In genomic region chr4:109184421-109184956, GRCh38 we compare ENCODE assay signal across 19 cellular contexts.
DNase-seq lines count a peak whose midpoint lies in the region; ATAC-seq lines count a peak whose summit lies in the region.
"Had no signal": no experiment of that assay in that cellular context is flagged by ENCODE, and none has a peak within 500 bp of the region (broad histone marks: within the 10 kb centered on the region; RNA-seq: fewer than 3 reads in every experiment).

No MANE protein-coding gene starts in this region.

- H3K4me1 ChIP-seq in aorta (ENCODE audit: control insufficient read depth in 1 of 2, insufficient read depth in 2 of 2, low read length in 2 of 2): no peaks in the 10 kb centered on the region
- H3K4me1 ChIP-seq: SJSA1 had no signal

- no peak overlapping the region for H3K4me3 ChIP-seq in aorta (ENCODE audit: low read length in 2 of 2)
- H3K4me3 ChIP-seq: SJSA1 had no signal

- CTCF ChIA-PET in activated CD8-positive, alpha-beta memory T cell treated with anti-CD3 and anti-CD28 coated beads, Interleukin-2, amount 10 ng/mL, durations not matched to agents 7 days and 5 days (lab: Charles Lee): no interaction called here

- no peak overlapping the region for H3K4me3 Mint-ChIP-seq in activated CD8-positive, alpha-beta memory T cell treated with anti-CD3 and anti-CD28 coated beads, Interleukin-2, amount 10 ng/mL, durations not matched to agents 7 days and 5 days
- H3K4me3 Mint-ChIP-seq: activated T-helper 1 cell treated with anti-CD3 and anti-CD28 coated beads, Interleukin-12 subunit alpha, Interleukin-12 subunit beta, Interleukin-2, Interleukin-4 antibody, amounts not matched to agents 30 ng/mL and 10 ng/mL and 1 ng/mL, durations not matched to agents 14 hours and 24 hours and 36 hours; CD8-positive, alpha-beta memory T cell had no signal

- WGBS in aorta, 2 donors: 18 to 28% methylated on average over 6 of the region's 6 CpGs

- H3K9me3 Mint-ChIP-seq in activated CD8-positive, alpha-beta memory T cell treated with anti-CD3 and anti-CD28 coated beads, Interleukin-2, amount 10 ng/mL, durations not matched to agents 7 days and 5 days (ENCODE audit: low read depth): no peaks in the 10 kb centered on the region
- H3K9me3 Mint-ChIP-seq: activated T-helper 1 cell treated with anti-CD3 and anti-CD28 coated beads, Interleukin-12 subunit alpha, Interleukin-12 subunit beta, Interleukin-2, Interleukin-4 antibody, amounts not matched to agents 30 ng/mL and 10 ng/mL and 1 ng/mL, durations not matched to agents 14 hours and 24 hours and 36 hours had no signal

- H3K36me3 Mint-ChIP-seq in activated CD8-positive, alpha-beta memory T cell treated with anti-CD3 and anti-CD28 coated beads, Interleukin-2, amount 10 ng/mL, durations not matched to agents 7 days and 5 days: no peaks in the 10 kb centered on the region
- H3K36me3 Mint-ChIP-seq: CD8-positive, alpha-beta memory T cell had no signal

- intact Hi-C loops in Right ventricle myocardium inferior (cut with DNase I) (loop anchor here (10.0 kb wide), 1 partner anchor 120 kb away; the partner anchor contains the start of gene COL25A1), cardiac septum (cut with DNase I) (no loop called here), aorta (cut with DNase I) (no loop called here)

- no peak overlapping the region for H3K27ac ChIP-seq in aorta (ENCODE audit: low read depth in 1 of 2, low read length in 2 of 2)
- H3K27ac ChIP-seq: SJSA1 had no signal

- DNase-seq in Right ventricle myocardium inferior (ENCODE audit: missing footprints): peak; percentile 64
- no peak for DNase-seq in cardiac septum (ENCODE audit: low spot score)
- peak; percentile 75 for DNase-seq in glomerular endothelial cell (ENCODE audit: extremely low read depth, low read depth, low spot score)
- DNase-seq in myocyte (ENCODE audit: low read depth): peak; percentile 15
- DNase-seq in aorta: no peak
- no peak for DNase-seq in C1 segment of cervical spinal cord (lab: John Stamatoyannopoulos, UW)
- no peak for DNase-seq in HK-2 (ENCODE audit: unreplicated experiment)
- DNase-seq in activated CD8-positive, alpha-beta memory T cell treated with anti-CD3 and anti-CD28 coated beads, Interleukin-2, amount 10 ng/mL, durations not matched to agents 7 days and 5 days: no peak
- DNase-seq: 8988T; activated CD4-positive, alpha-beta T cell treated with anti-CD3 and anti-CD28 coated beads, Interleukin-2, amount 50 U/mL, for 48 hours; anterior cingulate cortex; CD8-positive, alpha-beta memory T cell; NCI-H1048; NCI-H2171; NK-92 treated with Interleukin-12 subunit alpha and Interleukin-12 subunit beta, amount 100 ng/mL, for 24 hours; stimulated activated CD4-positive, alpha-beta T cell treated with anti-CD3 and anti-CD28 coated beads, Interleukin-2, amount 100 ng/mL, for 24 hours had no signal

- ATAC-seq in Right ventricle myocardium inferior (peak; percentile 95), aorta (ENCODE audit: low FRiP score) (peak; percentile 66)
- ATAC-seq in activated CD8-positive, alpha-beta memory T cell treated with anti-CD3 and anti-CD28 coated beads, Interleukin-2, amount 10 ng/mL, durations not matched to agents 7 days and 5 days: no peak

- H3K27ac Mint-ChIP-seq in activated CD8-positive, alpha-beta memory T cell treated with anti-CD3 and anti-CD28 coated beads, Interleukin-2, amount 10 ng/mL, durations not matched to agents 7 days and 5 days: no peak overlapping the region
- H3K27ac Mint-ChIP-seq: activated T-helper 1 cell treated with anti-CD3 and anti-CD28 coated beads, Interleukin-12 subunit alpha, Interleukin-12 subunit beta, Interleukin-2, Interleukin-4 antibody, amounts not matched to agents 30 ng/mL and 10 ng/mL and 1 ng/mL, durations not matched to agents 14 hours and 24 hours and 36 hours; CD8-positive, alpha-beta memory T cell; progenitor cell of endocrine pancreas had no signal

- no peaks in the 10 kb centered on the region for H3K36me3 ChIP-seq in aorta (ENCODE audit: control insufficient read depth in 1 of 2, insufficient read depth in 2 of 2, low read length in 1 of 2)
- H3K36me3 ChIP-seq: SJSA1 had no signal

- H3K9me3 ChIP-seq in aorta (ENCODE audit: control insufficient read depth, low read length): no peaks in the 10 kb centered on the region
- H3K9me3 ChIP-seq: SJSA1 had no signal

- H3K27me3 Mint-ChIP-seq in activated CD8-positive, alpha-beta memory T cell treated with anti-CD3 and anti-CD28 coated beads, Interleukin-2, amount 10 ng/mL, durations not matched to agents 7 days and 5 days: peaks cover 25% of the 10 kb centered on the region
- H3K27me3 Mint-ChIP-seq: progenitor cell of endocrine pancreas had no signal

- no peaks in the 10 kb centered on the region for H3K27me3 ChIP-seq in aorta (ENCODE audit: control insufficient read depth in 1 of 2, insufficient read depth in 2 of 2, low read length in 1 of 2)

- no peaks in the 10 kb centered on the region for H3K4me1 Mint-ChIP-seq in activated CD8-positive, alpha-beta memory T cell treated with anti-CD3 and anti-CD28 coated beads, Interleukin-2, amount 10 ng/mL, durations not matched to agents 7 days and 5 days
- H3K4me1 Mint-ChIP-seq: CD8-positive, alpha-beta memory T cell had no signal

Comparison
In these comparisons a context has a peak if more than half of its experiments do, and no peak if none do; other contexts are left out.
1. DNase-seq: peak in Right ventricle myocardium inferior (single experiment), glomerular endothelial cell (single experiment) and myocyte (single experiment); none in cardiac septum (single experiment), aorta (0 of 2), C1 segment of cervical spinal cord (0 of 14), HK-2 (single experiment) and activated CD8-positive, alpha-beta memory T cell treated with anti-CD3 and anti-CD28 coated beads, Interleukin-2, amount 10 ng/mL, durations not matched to agents 7 days and 5 days (single experiment).